ENCODE assay signal across 18 cellular contexts in the genomic region with DNA sequence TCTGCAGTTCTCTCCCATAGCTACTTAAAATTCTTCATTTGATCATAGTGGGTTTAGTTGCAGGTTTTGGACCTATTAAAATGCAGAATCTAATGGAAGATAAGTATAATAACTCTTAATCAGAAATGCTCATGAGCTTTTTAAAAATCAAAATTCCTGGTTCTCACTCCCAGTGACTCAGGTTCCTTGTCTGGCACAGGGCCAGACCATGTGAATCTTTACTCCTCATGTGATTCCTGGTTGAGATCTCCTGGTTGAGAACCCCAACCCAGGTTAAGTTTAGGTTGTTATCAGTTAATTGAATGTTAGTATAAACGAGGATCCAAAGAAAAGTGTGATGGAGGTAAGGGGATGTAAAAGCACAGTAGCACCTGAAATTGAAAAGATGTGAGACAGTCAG. TPM values are rescaled to one million over a fixed set of nuclear protein-coding genes. Genes with fewer than 3 reads are reported as not detected.
DNase-seq lines count a peak whose midpoint lies in the region; TF ChIP-seq lines count a peak whose summit lies in the region.
"Had no signal": no experiment of that assay in that cellular context is flagged by ENCODE, and none has a peak within 500 bp of the region (broad histone marks: within the 10 kb centered on the region; RNA-seq: fewer than 3 reads in every experiment).

No MANE protein-coding gene starts in this region.

- no peaks in the 10 kb centered on the region for H3K9me3 Mint-ChIP-seq in MCF 10A (ENCODE audit: unreplicated experiment)
- H3K9me3 Mint-ChIP-seq: CD8-positive, alpha-beta T cell had no signal

- no peaks in the 10 kb centered on the region for H3K27me3 Mint-ChIP-seq in MCF 10A (ENCODE audit: insufficient read depth, unreplicated experiment)

- TF ChIP-seq CTCF in MCF 10A (IDR thresholded peaks at IDR 0.05; ENCODE audit: unreplicated experiment): no peak
- TF ChIP-seq CTCF in breast epithelium (IDR thresholded peaks at IDR 0.05): no peak
- TF ChIP-seq CTCF in mammary epithelial cell (conservative IDR thresholded peaks at IDR 0.05 in 1 of 2, IDR thresholded peaks at IDR 0.05 in 1 of 2; ENCODE audit: extremely low read depth in 1 of 2, insufficient read depth in 1 of 2, low read depth in 1 of 2, low read length in 2 of 2): no peak

- WGBS in mammary epithelial cell (ENCODE audit: low coverage, missing lambda C conversion rate): 78% methylated on average over 1 of the region's 1 CpG

- no peak overlapping the region for H3K9ac ChIP-seq in mammary epithelial cell (ENCODE audit: insufficient read depth, low read length)
- H3K9ac ChIP-seq: KMS-11 had no signal

- DNase-seq in MCF 10A (ENCODE audit: unreplicated experiment): peak; percentile 57
- no peak for DNase-seq in breast epithelium (ENCODE audit: low spot score in 2 of 2)
- DNase-seq in mammary epithelial cell: peak; percentile 46
- peak; percentile 47 for DNase-seq in kidney glomerular epithelial cell (lab: John Stamatoyannopoulos, UW)
- DNase-seq in NCI-H524 (lab: John Stamatoyannopoulos, UW): no peak
- no peak for DNase-seq in NCI-H1694 (lab: John Stamatoyannopoulos, UW)
- DNase-seq in HT-29 (ENCODE audit: low spot score): no peak
- no peak for DNase-seq in NCI-H2171 treated with DMSO at 0.1 percent for 48 hours (lab: John Stamatoyannopoulos, UW)
- DNase-seq: 8988T; CD8-positive, alpha-beta T cell; DMS79 treated with DMSO at 0.1 percent for 48 hours; NCI-H1105; NCI-H187; NCI-H2171; NCI-H446 treated with DMSO at 0.1 percent for 48 hours; NCI-H82; SHP77 had no signal

- H3K27ac ChIP-seq in breast epithelium (no peak overlapping the region), mammary epithelial cell (ENCODE audit: insufficient read depth, low read depth, low read length) (no peak overlapping the region)
- H3K27ac ChIP-seq: KMS-11 had no signal

- no peaks in the 10 kb centered on the region for H3K9me3 ChIP-seq in breast epithelium
- H3K9me3 ChIP-seq in mammary epithelial cell (replicated peaks; ENCODE audit: insufficient read depth, low read length): no peaks in the 10 kb centered on the region

- intact Hi-C loops in MCF 10A (cut with micrococcal nuclease) (no loop called here), breast epithelium (cut with DNase I; ENCODE audit: low total_unique reads) (no loop called here), mammary epithelial cell (cut with micrococcal nuclease) (no loop called here)

- H2AFZ ChIP-seq in mammary epithelial cell (ENCODE audit: low read depth, low read length): peak overlapping the region; percentile 27

- no peaks in the 10 kb centered on the region for H3K36me3 Mint-ChIP-seq in MCF 10A (ENCODE audit: insufficient read depth, unreplicated experiment)
- H3K36me3 Mint-ChIP-seq: CD8-positive, alpha-beta T cell had no signal

- no peak overlapping the region for H3K4me3 Mint-ChIP-seq in MCF 10A (ENCODE audit: unreplicated experiment)
- H3K4me3 Mint-ChIP-seq: CD8-positive, alpha-beta T cell had no signal

- BruUV-seq in MCF 10A (replicated peaks; lab: Mats Ljungman, UMichigan) (no TSS peak), mammary epithelial cell (replicated peaks; lab: Mats Ljungman, UMichigan) (no TSS peak)

- H3K4me1 ChIP-seq in breast epithelium: no peaks in the 10 kb centered on the region
- H3K4me1 ChIP-seq in mammary epithelial cell (ENCODE audit: insufficient read depth, low read length): peaks cover 18% of the 10 kb centered on the region

- H3K36me3 ChIP-seq in breast epithelium: no peaks in the 10 kb centered on the region
- H3K36me3 ChIP-seq in mammary epithelial cell (ENCODE audit: insufficient read depth, low read length): no peaks in the 10 kb centered on the region

- no peak overlapping the region for H3K4me2 ChIP-seq in mammary epithelial cell (ENCODE audit: insufficient read depth, low read depth, low read length)
- H3K4me2 ChIP-seq: KMS-11 had no signal

- H4K20me1 ChIP-seq in mammary epithelial cell (ENCODE audit: insufficient read depth, low read length): no peaks in the 10 kb centered on the region

- no peaks in the 10 kb centered on the region for H3K79me2 ChIP-seq in mammary epithelial cell (ENCODE audit: insufficient read depth, low read length)

- dilution Hi-C loops in mammary epithelial cell (cut with HindIII; ENCODE audit: low sequenced_read_pairs): no loop called here

- peaks cover 17% of the 10 kb centered on the region for H3K4me1 Mint-ChIP-seq in MCF 10A (ENCODE audit: insufficient read depth, unreplicated experiment)

- POLR2A ChIA-PET in MCF 10A (lab: Yijun Ruan, JAX): interaction anchor here (0.6 to 2.1 kb wide), 4 partner anchors 12 to 43 kb away, joined by 3 to 17 read pairs (median 5); partner anchors contain the start of gene TRUB1

- in situ Hi-C loops in mammary epithelial cell (cut with MboI; ENCODE audit: low sequenced_read_pairs in 2 of 2): no loop called here

- no peak for TF ChIP-seq POLR2A in breast epithelium (IDR thresholded peaks at IDR 0.05)

- no peak overlapping the region for H3K27ac Mint-ChIP-seq in MCF 10A (ENCODE audit: low read depth, unreplicated experiment)
- H3K27ac Mint-ChIP-seq: CD8-positive, alpha-beta T cell had no signal

- H3K27me3 ChIP-seq in breast epithelium (no peaks in the 10 kb centered on the region), mammary epithelial cell (ENCODE audit: insufficient read depth, low read length) (no peaks in the 10 kb centered on the region)

- no peak overlapping the region for H3K4me3 ChIP-seq in breast epithelium
- H3K4me3 ChIP-seq in mammary epithelial cell (replicated peaks in 1 of 3; ENCODE audit: insufficient read depth in 1 of 3, low read depth in 2 of 3, low read length in 3 of 3): no peak overlapping the region

- CTCF ChIA-PET in MCF 10A (lab: Yijun Ruan, JAX) (interaction anchor here (1.2 kb wide), 1 partner anchor 9 kb away, joined by 3 read pairs; no protein-coding TSS in a partner anchor), mammary epithelial cell (lab: Charles Lee; ENCODE audit: low non-redundant PET) (no interaction called here)

RNA-seq across cellular contexts. Expression of gene TRUB1, which starts 17.5 kb away (rescaled TPM):
- 23.4 and 29.2 TPM in 2 replicates for total RNA-seq in MCF 10A (2022)
- total RNA-seq in breast epithelium: 10 to 100 TPM; 14.9 to 27.8 (median 18.0) TPM
- total RNA-seq in mammary epithelial cell: 10 to 100 TPM; 33.7 to 35.0 TPM
- 11.4 TPM for polyA plus RNA-seq in mammary epithelial cell
- polyA minus RNA-seq in mammary epithelial cell: 8.8 TPM
- total RNA-seq in HT-29 (2014; rRNA removed; shearing (Covaris generic)): 16.8 and 23.5 TPM in 2 replicates

Comparison
In these comparisons a context has a peak if more than half of its experiments do, and no peak if none do; other contexts are left out.
1. DNase-seq: peak in MCF 10A (single experiment), mammary epithelial cell (single experiment) and kidney glomerular epithelial cell (single experiment); none in breast epithelium (0 of 2), NCI-H524 (0 of 2), NCI-H1694 (single experiment), HT-29 (single experiment) and NCI-H2171 treated with DMSO at 0.1 percent for 48 hours (single experiment).